Comparison of ENCODE assay signal across 8 cellular contexts in genomic region chr2:20446280-20446916, GRCh38.
DNase-seq lines count a peak whose midpoint lies in the region; ATAC-seq and TF ChIP-seq lines count a peak whose summit lies in the region.

No MANE protein-coding gene starts in this region.

- peaks cover 33% of the 10 kb centered on the region for H3K79me2 ChIP-seq in ACC112 (ENCODE audit: control insufficient read depth, insufficient read depth, low read length, unreplicated experiment)

- H3K4me3 ChIP-seq in ACC112 (ENCODE audit: low read depth, low read length) (peak overlapping the region; percentile 90), LNCaP clone FGC (ENCODE audit: low read depth, low read length) (peak overlapping the region; percentile 66), coronary artery (peak overlapping the region; percentile 96), muscle layer of duodenum (ENCODE audit: low read depth in 1 of 2, low read length in 2 of 2) (peak overlapping the region; percentile 57 to 85)

- H3K9me3 ChIP-seq in muscle layer of duodenum (ENCODE audit: control insufficient read depth in 1 of 2, low read length in 2 of 2) = no peaks in the 10 kb centered on the region

- H2AFZ ChIP-seq in ACC112 (ENCODE audit: low read length, unreplicated experiment) = no peak overlapping the region

- H3K27me3 ChIP-seq in ACC112 (ENCODE audit: insufficient read depth, low read length) = no peaks in the 10 kb centered on the region
- no peaks in the 10 kb centered on the region for H3K27me3 ChIP-seq in muscle layer of duodenum (ENCODE audit: low read depth, low read length)

- ATAC-seq in GM21825 (IDR thresholded peaks at IDR 0.05; ENCODE audit: unreplicated experiment) = no peak
- no peak for ATAC-seq in GM18520 (IDR thresholded peaks at IDR 0.05; ENCODE audit: unreplicated experiment)
- ATAC-seq in GM21526 (IDR thresholded peaks at IDR 0.05; ENCODE audit: low FRiP score, unreplicated experiment) = no peak

- H3K4me1 ChIP-seq in ACC112 (ENCODE audit: control insufficient read depth, insufficient read depth, low read length, unreplicated experiment) = peaks cover 38% of the 10 kb centered on the region
- peaks cover 3 to 26% of the 10 kb centered on the region in 2 donors for H3K4me1 ChIP-seq in muscle layer of duodenum (ENCODE audit: control insufficient read depth in 1 of 2, insufficient read depth in 2 of 2, low read length in 2 of 2)

- H3K36me3 ChIP-seq in ACC112 (ENCODE audit: insufficient read depth, low read length) = peaks cover 12% of the 10 kb centered on the region
- peaks cover 5 to 21% of the 10 kb centered on the region in 2 donors for H3K36me3 ChIP-seq in muscle layer of duodenum (ENCODE audit: control insufficient read depth in 1 of 2, insufficient read depth in 2 of 2, low read length in 2 of 2)

- DNase-seq in LNCaP clone FGC (ENCODE audit: low read depth) = no peak
- peak; percentile 83 for DNase-seq in coronary artery (ENCODE audit: low spot score)
- DNase-seq in middle frontal gyrus (ENCODE audit: extremely low spot score, low spot score) = no peak

- H3K27ac ChIP-seq in ACC112 (ENCODE audit: low read depth, low read length) (no peak overlapping the region), coronary artery (peak overlapping the region; percentile 96 to 98), muscle layer of duodenum (ENCODE audit: low read length) (peak overlapping the region; percentile 87)

- no peak for TF ChIP-seq CTCF in LNCaP clone FGC (IDR thresholded peaks at IDR 0.05; ENCODE audit: control insufficient read depth, extremely low read depth, insufficient read depth)
- no peak for TF ChIP-seq CTCF in coronary artery (IDR thresholded peaks at IDR 0.05)
